ENCODE assay signal across 1 cellular context in the genomic region with DNA sequence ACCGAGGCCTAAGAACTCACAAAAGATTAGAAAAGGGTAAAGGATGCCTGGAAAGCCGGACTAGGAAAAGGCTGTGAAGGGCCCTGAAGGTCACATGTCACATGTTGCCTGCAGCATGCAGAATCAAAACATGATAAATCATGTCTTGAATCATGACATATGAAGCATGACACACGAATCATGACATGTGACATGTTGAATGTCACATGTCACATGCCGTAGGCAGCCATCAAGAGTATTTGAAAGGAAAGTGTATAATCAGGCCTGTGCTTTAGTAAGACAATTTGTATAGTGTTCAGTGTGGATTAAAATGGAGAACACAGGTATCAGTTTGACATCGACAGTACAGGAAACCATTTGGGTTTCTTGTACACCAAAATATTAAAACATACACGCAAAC.
TF ChIP-seq lines count a peak whose summit lies in the region.

No MANE protein-coding gene starts in this region.

TF ChIP-seq in A549, 52 proteins besides CTCF, POLR2A, EP300 and RAD21 (continued from another document):
- peak; percentile 44 for TF ChIP-seq USF2 (IDR thresholded peaks at IDR 0.05)
TF ChIP-seq in A549: peak in this region for 1.
